15 cellular contexts compared by ENCODE assay signal in genomic region chr6:37041521-37041920, GRCh38. TPM values are rescaled to one million over a fixed set of nuclear protein-coding genes. Genes with fewer than 3 reads are reported as not detected.
"Had no signal": no experiment of that assay in that cellular context is flagged by ENCODE, and none has a peak within 500 bp of the region (broad histone marks: within the 10 kb centered on the region; RNA-seq: fewer than 3 reads in every experiment).

No MANE protein-coding gene starts in this region.

- H3K27me3 ChIP-seq: adrenal gland, gastrocnemius medialis, heart right ventricle, upper lobe of right lung had no signal

- H3K9me3 ChIP-seq: adrenal gland, gastrocnemius medialis, heart right ventricle, upper lobe of right lung had no signal

- ATAC-seq: gastrocnemius medialis, heart right ventricle, left lobe of liver, upper lobe of right lung had no signal

- H3K27ac ChIP-seq: adrenal gland, coronary artery, epithelial cell of prostate, gastrocnemius medialis, heart right ventricle, upper lobe of right lung had no signal

- DNase-seq: activated CD4-positive, alpha-beta T cell treated with anti-CD3 and anti-CD28 coated beads for 4 hours; activated gamma-delta T cell; adrenal gland; caudate nucleus; effector memory CD4-positive, alpha-beta T cell; gastrocnemius medialis; heart right ventricle; SHP77 treated with DMSO at 0.1 percent for 48 hours; stimulated activated CD4-positive, alpha-beta T cell treated with anti-CD3 and anti-CD28 coated beads, Interleukin-12 subunit alpha, Interleukin-12 subunit beta, amount 100 ng/mL, for 4 hours; stimulated activated naive CD4-positive, alpha-beta T cell treated with Interleukin-2 at 50 U/mL for 16 hours; upper lobe of right lung had no signal

- H3K36me3 ChIP-seq: adrenal gland, gastrocnemius medialis, heart right ventricle, upper lobe of right lung had no signal

- H3K4me3 ChIP-seq: adrenal gland, coronary artery, gastrocnemius medialis, heart right ventricle, upper lobe of right lung had no signal

RNA-seq across cellular contexts. Expression of gene FGD2, which starts 36.1 kb away (rescaled TPM):
- polyA plus RNA-seq: neural cell had no signal
